In the genomic region with DNA sequence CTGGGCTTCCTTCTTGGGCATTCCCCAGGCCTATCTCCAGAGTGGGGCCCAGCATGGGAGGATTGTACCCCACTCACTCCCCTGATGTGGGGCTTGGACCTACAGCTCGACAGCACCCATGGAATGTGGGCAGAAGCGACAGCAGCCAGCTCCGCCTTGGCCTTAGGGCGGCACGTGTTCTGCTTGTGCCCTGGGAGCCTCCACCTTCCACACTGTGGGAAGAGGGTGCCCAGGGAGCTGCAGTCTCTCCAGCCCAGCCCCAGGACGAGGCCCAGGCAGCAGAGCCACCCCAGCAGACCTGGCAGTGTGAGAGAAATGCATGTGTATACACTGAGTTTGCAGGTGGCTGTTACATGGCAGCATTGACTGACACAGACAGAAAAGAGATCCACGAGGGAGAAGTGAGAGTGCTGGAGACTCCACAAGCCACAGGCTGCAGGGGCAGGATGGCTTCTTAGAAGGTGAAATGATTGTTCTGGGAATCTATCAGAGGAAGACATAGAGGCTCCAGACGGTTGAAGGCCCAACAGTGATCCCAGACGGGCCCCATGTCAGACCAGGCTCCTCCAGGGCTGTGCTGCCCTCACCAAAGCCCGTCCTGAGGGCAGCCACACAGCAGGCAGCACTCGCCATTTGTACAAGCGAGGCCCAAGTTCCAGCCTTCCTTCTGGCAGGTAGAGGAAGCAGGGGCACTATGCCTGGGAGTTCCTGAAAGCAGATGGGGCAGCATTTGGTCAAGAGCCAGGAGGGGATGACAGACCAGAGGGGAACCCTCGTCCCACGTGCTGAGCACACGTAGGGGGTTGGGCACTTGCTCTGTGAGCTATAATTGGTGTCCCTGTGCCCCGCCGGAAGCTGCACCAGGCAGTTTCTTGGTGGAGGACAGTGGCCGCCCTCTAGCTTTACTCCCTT, we compare ENCODE assay signal across 15 cellular contexts. TPM values are rescaled to one million over a fixed set of nuclear protein-coding genes. Genes with fewer than 3 reads are reported as not detected.
DNase-seq lines count a peak whose midpoint lies in the region; ATAC-seq and TF ChIP-seq lines count a peak whose summit lies in the region.
"Had no signal": no experiment of that assay in that cellular context is flagged by ENCODE, and none has a peak within 500 bp of the region (broad histone marks: within the 10 kb centered on the region; RNA-seq: fewer than 3 reads in every experiment).

No MANE protein-coding gene starts in this region.

- peaks cover 3% of the 10 kb centered on the region for H3K36me3 ChIP-seq in Caco-2 (ENCODE audit: control insufficient read depth, insufficient read depth, low read length)
- peaks cover 31% of the 10 kb centered on the region for H3K36me3 ChIP-seq in lower lobe of right lung

- peaks cover 14% of the 10 kb centered on the region for H3K4me1 Mint-ChIP-seq in Caco-2 (ENCODE audit: low read depth, unreplicated experiment)
- peaks cover 3% of the 10 kb centered on the region for H3K4me1 Mint-ChIP-seq in activated naive CD8-positive, alpha-beta T cell treated with anti-CD3 and anti-CD28 coated beads for 36 hours
- peaks cover 5 to 6% of the 10 kb centered on the region in 2 donors for H3K4me1 Mint-ChIP-seq in stimulated activated naive B cell treated with anti-CD40 and anti-IgM and Interleukin-4, amounts not matched to agents 10 μg/mL and 1 μg/mL and 100 μg/mL, for 72 hours

- intact Hi-C loops in Caco-2 (cut with micrococcal nuclease; ENCODE audit: unreplicated experiment) (no loop called here), lower lobe of right lung (cut with DNase I) (no loop called here)

- ATAC-seq in lower lobe of right lung = no peak
- ATAC-seq in HG03159 (IDR thresholded peaks at IDR 0.05; ENCODE audit: unreplicated experiment) = no peak
- no peak for ATAC-seq in stimulated activated naive B cell treated with anti-CD40 and anti-IgM and Interleukin-4, amounts not matched to agents 10 μg/mL and 1 μg/mL and 100 μg/mL, for 72 hours (replicated peaks)
- ATAC-seq in HG02763 (IDR thresholded peaks at IDR 0.05; ENCODE audit: unreplicated experiment) = no peak

- TF ChIP-seq CTCF in 22Rv1 (IDR thresholded peaks at IDR 0.05) (no peak), Caco-2 (IDR thresholded peaks at IDR 0.05; ENCODE audit: insufficient read depth in 1 of 2, low read depth in 1 of 2, low read length in 1 of 2, severe bottlenecking in 1 of 2, unreplicated experiment in 1 of 2) (no peak), lower lobe of right lung (IDR thresholded peaks at IDR 0.05) (no peak)

- CTCF ChIA-PET in Caco-2 (lab: Charles Lee) = interaction anchor here (0.5 kb wide), 1 partner anchor 32 kb away, joined by 7 read pairs; no protein-coding TSS in a partner anchor

- BruUV-seq in Caco-2 (replicated peaks; lab: Mats Ljungman, UMichigan) = no TSS peak

- no peaks in the 10 kb centered on the region for H3K9me3 Mint-ChIP-seq in Caco-2 (ENCODE audit: unreplicated experiment)
- H3K9me3 Mint-ChIP-seq in activated naive CD8-positive, alpha-beta T cell treated with anti-CD3 and anti-CD28 coated beads for 36 hours = no peaks in the 10 kb centered on the region
- H3K9me3 Mint-ChIP-seq in stimulated activated naive B cell treated with anti-CD40 and anti-IgM and Interleukin-4, amounts not matched to agents 10 μg/mL and 1 μg/mL and 100 μg/mL, for 72 hours = no peaks in the 10 kb centered on the region
- H3K9me3 Mint-ChIP-seq: activated naive CD4-positive, alpha-beta T cell treated with anti-CD3 and anti-CD28 coated beads, Interleukin-2, amount 50 U/mL, for 24 hours had no signal

- no peak overlapping the region for H3K4me3 Mint-ChIP-seq in Caco-2 (ENCODE audit: unreplicated experiment)
- no peak overlapping the region for H3K4me3 Mint-ChIP-seq in activated naive CD8-positive, alpha-beta T cell treated with anti-CD3 and anti-CD28 coated beads for 36 hours
- H3K4me3 Mint-ChIP-seq in stimulated activated naive B cell treated with anti-CD40 and anti-IgM and Interleukin-4, amounts not matched to agents 10 μg/mL and 1 μg/mL and 100 μg/mL, for 72 hours = no peak overlapping the region
- H3K4me3 Mint-ChIP-seq: activated naive CD4-positive, alpha-beta T cell treated with anti-CD3 and anti-CD28 coated beads, Interleukin-2, amount 50 U/mL, for 24 hours had no signal

- peak overlapping the region; percentile 20 for H3K27ac ChIP-seq in 22Rv1
- no peak overlapping the region for H3K27ac ChIP-seq in lower lobe of right lung
- H3K27ac ChIP-seq: tibial nerve had no signal

- H3K4me1 ChIP-seq in Caco-2 (peaks cover 32% of the 10 kb centered on the region), lower lobe of right lung (no peaks in the 10 kb centered on the region)

- no peaks in the 10 kb centered on the region for H3K27me3 Mint-ChIP-seq in Caco-2 (ENCODE audit: insufficient read depth, unreplicated experiment)
- H3K27me3 Mint-ChIP-seq in activated naive CD8-positive, alpha-beta T cell treated with anti-CD3 and anti-CD28 coated beads for 36 hours = no peaks in the 10 kb centered on the region
- H3K27me3 Mint-ChIP-seq in stimulated activated naive B cell treated with anti-CD40 and anti-IgM and Interleukin-4, amounts not matched to agents 10 μg/mL and 1 μg/mL and 100 μg/mL, for 72 hours = no peaks in the 10 kb centered on the region
- H3K27me3 Mint-ChIP-seq: activated naive CD4-positive, alpha-beta T cell treated with anti-CD3 and anti-CD28 coated beads, Interleukin-2, amount 50 U/mL, for 24 hours had no signal

- H3K36me3 Mint-ChIP-seq in Caco-2 (ENCODE audit: insufficient read depth, unreplicated experiment) = peaks cover 56% of the 10 kb centered on the region
- peaks cover 7% of the 10 kb centered on the region for H3K36me3 Mint-ChIP-seq in activated naive CD8-positive, alpha-beta T cell treated with anti-CD3 and anti-CD28 coated beads for 36 hours
- peaks cover 25 to 42% of the 10 kb centered on the region in 2 donors for H3K36me3 Mint-ChIP-seq in stimulated activated naive B cell treated with anti-CD40 and anti-IgM and Interleukin-4, amounts not matched to agents 10 μg/mL and 1 μg/mL and 100 μg/mL, for 72 hours

- H3K4me3 ChIP-seq in Caco-2 (ENCODE audit: low read depth, low read length) (no peak overlapping the region), lower lobe of right lung (no peak overlapping the region)
- H3K4me3 ChIP-seq: BLaER1 treated with 17β-estradiol and CSF1 and Interleukin-3, amounts not matched to agents 10 nM and 100 nM; tibial nerve had no signal

- POLR2A ChIA-PET in Caco-2 (lab: Charles Lee) = no interaction called here

- no peaks in the 10 kb centered on the region for H3K9me3 ChIP-seq in Caco-2
- no peaks in the 10 kb centered on the region for H3K9me3 ChIP-seq in lower lobe of right lung
- H3K9me3 ChIP-seq: BLaER1 treated with 17β-estradiol and CSF1 and Interleukin-3, amounts not matched to agents 10 nM and 100 nM; tibial nerve had no signal

- DNase-seq in Caco-2 (no peak), lower lobe of right lung (peak; percentile 20), SIG-M5 (lab: John Stamatoyannopoulos, UW) (no peak)
- no peak for DNase-seq in activated naive CD8-positive, alpha-beta T cell treated with anti-CD3 and anti-CD28 coated beads for 36 hours
- no peak for DNase-seq in stimulated activated naive B cell treated with anti-CD40 and anti-IgM and Interleukin-4, amounts not matched to agents 10 μg/mL and 1 μg/mL and 100 μg/mL, for 72 hours
- DNase-seq: DND-41, foreskin fibroblast, Kasumi-1, NCI-H1436 had no signal

- no peaks in the 10 kb centered on the region for H3K27me3 ChIP-seq in Caco-2 (replicated peaks; ENCODE audit: control insufficient read depth, insufficient read depth, low read length)
- no peaks in the 10 kb centered on the region for H3K27me3 ChIP-seq in lower lobe of right lung (ENCODE audit: low read depth)
- H3K27me3 ChIP-seq: BLaER1 treated with 17β-estradiol and CSF1 and Interleukin-3, amounts not matched to agents 10 nM and 100 nM; tibial nerve had no signal

- H3K27ac Mint-ChIP-seq in Caco-2 (ENCODE audit: unreplicated experiment) = peak overlapping the region; percentile 51
- peak overlapping the region; percentile 61 for H3K27ac Mint-ChIP-seq in activated naive CD8-positive, alpha-beta T cell treated with anti-CD3 and anti-CD28 coated beads for 36 hours
- no peak overlapping the region for H3K27ac Mint-ChIP-seq in stimulated activated naive B cell treated with anti-CD40 and anti-IgM and Interleukin-4, amounts not matched to agents 10 μg/mL and 1 μg/mL and 100 μg/mL, for 72 hours

RNA-seq across cellular contexts. Expression of a gene that starts 2.8 kb away (rescaled TPM):
- total RNA-seq in Caco-2 (2022) (26.2 and 38.1 TPM in 2 replicates), lower lobe of right lung (14.3 TPM)
- total RNA-seq in activated naive CD8-positive, alpha-beta T cell treated with anti-CD3 and anti-CD28 coated beads for 36 hours = 1 to 10 TPM; 4.6 to 5.8 TPM

RNA-seq across cellular contexts. Expression of a gene that starts 40.3 kb away (rescaled TPM):
- total RNA-seq in Caco-2 (2022) (9.6 and 10.4 TPM in 2 replicates), lower lobe of right lung (5.7 TPM)
- total RNA-seq in activated naive CD8-positive, alpha-beta T cell treated with anti-CD3 and anti-CD28 coated beads for 36 hours = 1 to 10 TPM; 9.1 to 9.3 TPM
